In genomic region chr2:190407246-190407661, GRCh38 we compare ENCODE assay signal across 8 cellular contexts. TPM values are rescaled to one million over a fixed set of nuclear protein-coding genes. Genes with fewer than 3 reads are reported as not detected.
A peak's percentile ranks its signal among the peaks of the same experiment; 100 is the strongest.
DNase-seq lines count a peak whose midpoint lies in the region; ATAC-seq, FAIRE-seq and TF ChIP-seq lines count a peak whose summit lies in the region.

No MANE protein-coding gene starts in this region.

- H3K27me3 ChIP-seq in KMS-11 (ENCODE audit: insufficient read depth, low read depth) (no peaks in the 10 kb centered on the region), K562 (ENCODE audit: control insufficient read depth in 2 of 2, insufficient read depth in 2 of 2, low read length in 2 of 2) (no peaks in the 10 kb centered on the region)

- TSS peak; percentile 50 for BruUV-seq in K562 (replicated peaks; lab: Mats Ljungman, UMichigan)

- CTCF ChIA-PET in K562 (lab: Yijun Ruan, JAX; ENCODE audit: low intra/inter-chr PET ratio) = no interaction called here

- POLR2A ChIA-PET in K562 (lab: Yijun Ruan, JAX) = interaction anchor here (0.5 kb wide), 1 partner anchor 11 kb away, joined by 4 read pairs; no protein-coding TSS in a partner anchor

- H3K9me1 ChIP-seq in K562 (ENCODE audit: control insufficient read depth, insufficient read depth, low read length) = no peaks in the 10 kb centered on the region

- TF ChIP-seq CTCF in KMS-11 (conservative IDR thresholded peaks at IDR 0.05; ENCODE audit: low read depth, low read length) (no peak), K562 (IDR thresholded peaks at IDR 0.05 in 2 of 3, conservative IDR thresholded peaks at IDR 0.05 in 1 of 3; ENCODE audit: insufficient read depth in 2 of 3, low read depth in 1 of 3, low read length in 3 of 3) (no peak), mucosa of descending colon (IDR thresholded peaks at IDR 0.05) (no peak), D721Med (IDR thresholded peaks at IDR 0.05; ENCODE audit: insufficient read depth, missing control alignments) (no peak)

- ATAC-seq in K562 = no peak
- ATAC-seq in mucosa of descending colon = peak; percentile 3
- ATAC-seq in GM21390 (IDR thresholded peaks at IDR 0.05; ENCODE audit: unreplicated experiment) = no peak
- no peak for ATAC-seq in HG03045 (IDR thresholded peaks at IDR 0.05; ENCODE audit: unreplicated experiment)

- WGBS in K562 (ENCODE audit: insufficient coverage, low coverage, missing lambda C conversion rate) = 52% methylated on average over 11 of the region's 11 CpGs

- H2AFZ ChIP-seq in KMS-11 (ENCODE audit: low read depth) (peak overlapping the region; percentile 97), K562 (ENCODE audit: low read depth, low read length) (peak overlapping the region; percentile 91)

- peak; percentile 40 for FAIRE-seq in K562 (lab: Jason Lieb, UNC)
- FAIRE-seq in D721Med (lab: Jason Lieb, UNC) = no peak

- intact Hi-C loops in K562 (cut with micrococcal nuclease) = loop anchor here (10.0 kb wide), 1 partner anchor 58 kb away; no protein-coding TSS in a partner anchor
- intact Hi-C loops in mucosa of descending colon (cut with DNase I, micrococcal nuclease) = no loop called here

- H3K9me3 ChIP-seq in ES-I3 (ENCODE audit: control insufficient read depth, insufficient read depth, low read length) (no peaks in the 10 kb centered on the region), K562 (replicated peaks; ENCODE audit: control insufficient read depth, insufficient read depth, low read depth, low read length) (no peaks in the 10 kb centered on the region), mucosa of descending colon (no peaks in the 10 kb centered on the region)

- H3K27ac ChIP-seq in KMS-11 = no peak overlapping the region
- H3K27ac ChIP-seq in K562 (ENCODE audit: extremely low read depth, low read depth, low read length) = no peak overlapping the region; the same call in 2 of the 3 replicates

- TF ChIP-seq RAD21 in K562 (CRISPR knock-in tag; conservative IDR thresholded peaks at IDR 0.05 in 1 of 2, IDR thresholded peaks at IDR 0.05 in 1 of 2) = no peak

- H3K79me2 ChIP-seq in KMS-11 (ENCODE audit: insufficient read depth, low read depth) = no peaks in the 10 kb centered on the region
- H3K79me2 ChIP-seq in K562 (ENCODE audit: control insufficient read depth, insufficient read depth, low read length) = no peaks in the 10 kb centered on the region

- H3K36me3 ChIP-seq in ES-I3 (ENCODE audit: insufficient read depth, low read length) = no peaks in the 10 kb centered on the region
- no peaks in the 10 kb centered on the region for H3K36me3 ChIP-seq in KMS-11 (ENCODE audit: insufficient read depth)
- no peaks in the 10 kb centered on the region for H3K36me3 ChIP-seq in K562 (ENCODE audit: control insufficient read depth, insufficient read depth, low read length)
- no peaks in the 10 kb centered on the region for H3K36me3 ChIP-seq in mucosa of descending colon (ENCODE audit: low read depth)

- TF ChIP-seq POLR2A in K562 (conservative IDR thresholded peaks at IDR 0.05) = no peak

- TF ChIP-seq EP300 in K562 (IDR thresholded peaks at IDR 0.05; ENCODE audit: low read length) = no peak

- H3K4me2 ChIP-seq in KMS-11 = peak overlapping the region; percentile 42; the same call in 1 of the 2 replicates
- peak overlapping the region; percentile 67 for H3K4me2 ChIP-seq in K562 (ENCODE audit: insufficient read depth, low read length)

- peak overlapping the region; percentile 75 for H3K9ac ChIP-seq in ES-I3 (ENCODE audit: low read depth, low read length)
- H3K9ac ChIP-seq in KMS-11 = no peak overlapping the region
- H3K9ac ChIP-seq in K562 (ENCODE audit: insufficient read depth in 1 of 2, low read depth in 2 of 2, low read length in 2 of 2) = peak overlapping the region in 1 of 2 experiments; percentile 25; a peak in 2 of 4 replicates

- in situ Hi-C loops in K562 (cut with MboI) (no loop called here), KBM-7 (cut with MboI; ENCODE audit: low pct_unique_long_range_greater_than_20kb, low sequenced_read_pairs) (no loop called here)

- H3K4me1 ChIP-seq in ES-I3 (ENCODE audit: insufficient read depth, low read length) = peaks cover under 1% of the 10 kb centered on the region; the same call in 1 of the 2 replicates
- peaks cover 11% of the 10 kb centered on the region for H3K4me1 ChIP-seq in KMS-11 (ENCODE audit: low read depth, poor library complexity, severe bottlenecking)
- peaks cover 14 to 25% of the 10 kb centered on the region in 2 experiments; a peak in 4 of 5 replicates for H3K4me1 ChIP-seq in K562 (replicated peaks in 1 of 2; ENCODE audit: control insufficient read depth in 2 of 2, insufficient read depth in 2 of 2, low read length in 2 of 2)
- peaks cover 24% of the 10 kb centered on the region for H3K4me1 ChIP-seq in mucosa of descending colon (ENCODE audit: low read depth)

- H3K4me3 ChIP-seq in KMS-11 (IDR thresholded peaks at IDR 0.05; ENCODE audit: insufficient read depth, low read depth, low read length) = no peak overlapping the region
- H3K4me3 ChIP-seq in K562 = peak overlapping the region; percentile 57; the same call in 1 of the 2 replicates
- peak overlapping the region; percentile 74 for H3K4me3 ChIP-seq in mucosa of descending colon

- DNase-seq in K562 (ENCODE audit: extremely low read depth in 1 of 4, low spot score in 3 of 4) (peak in 1 of 4 experiments; percentile 7), mucosa of descending colon (peak in 1 of 3 donors; percentile 28), KBM-7 (no peak), D721Med (ENCODE audit: insufficient read length, low spot score) (no peak)

- H4K20me1 ChIP-seq in KMS-11 (ENCODE audit: insufficient read depth) (no peaks in the 10 kb centered on the region), K562 (replicated peaks; ENCODE audit: control insufficient read depth, insufficient read depth, low read length) (no peaks in the 10 kb centered on the region)

TF ChIP-seq in K562, 482 proteins besides CTCF, POLR2A, EP300 and RAD21 (continues in another document):
- TF ChIP-seq HNRNPLL (IDR thresholded peaks at IDR 0.05; ENCODE audit: low read depth, low read length, poor library complexity, severe bottlenecking) (no peak), ZBTB49 (CRISPR knock-in tag; IDR thresholded peaks at IDR 0.05; ENCODE audit: borderline replicate concordance) (0 out of 2 replicates have a peak, but pooled peaks have one; percentile 35), SPI1 (IDR thresholded peaks at IDR 0.05; ENCODE audit: borderline replicate concordance, low read depth, low read length) (no peak), MLLT1 (IDR thresholded peaks at IDR 0.05) (peak in 1 of 2 experiments; percentile 32; a peak in 1 of 4 replicates), RFX1 (IDR thresholded peaks at IDR 0.05) (peak; percentile 58), ZFP36 (IDR thresholded peaks at IDR 0.05; ENCODE audit: low read depth, low read length, partially characterized antibody) (no peak)

RNA-seq across cellular contexts. Expression of gene MFSD6, which starts 0.9 kb away (rescaled TPM):
- total RNA-seq in K562 (2011; cell fraction: chromatin; rRNA removed; ENCODE audit: low replicate concordance) = 23.3 and 40.4 TPM in 2 replicates
- 13.8 and 14.3 TPM in 2 replicates for total RNA-seq in K562 (2011; cell fraction: nucleolus; rRNA removed)
- 21.7 and 22.3 TPM in 2 replicates for total RNA-seq in K562 (2011; cell fraction: nucleoplasm; rRNA removed)
- total RNA-seq in K562 (2014; rRNA removed) (7.1 and 8.5 TPM in 2 replicates), K562 (2014; rRNA removed; fragmentation: Illumina TruSeq; extraction: Trizol) (3.9 and 5.3 TPM in 2 replicates), K562 (2015; rRNA removed; fragmentation: Illumina TruSeq; extraction: Trizol) (1.4 and 2.0 TPM in 2 replicates), K562 (2021) (6.3 and 6.6 TPM in 2 replicates), mucosa of descending colon (10 to 100 TPM; 58.4 to 73.2 (median 64.1) TPM)
- polyA plus RNA-seq in K562 (2011; rRNA removed) (2.7 and 7.9 TPM in 2 replicates), K562 (2014; fragmentation: Illumina TruSeq; extraction: Trizol) (5.1 and 6.1 TPM in 2 replicates), K562 (2014; fragmentation: Nextera tagmentation; extraction: Ambion mirVana) (1 to 10 TPM; 1.1 to 1.2 TPM), K562 (2014; rRNA removed) (4.4 and 4.6 TPM in 2 replicates)
- polyA plus RNA-seq in K562 (2011; cell fraction: cytosol; rRNA removed) = 4.0 and 5.7 TPM in 2 replicates
- 4.0 and 6.7 TPM in 2 replicates for polyA plus RNA-seq in K562 (2011; cell fraction: nucleus; rRNA removed)
- 4.0 and 5.9 TPM in 2 replicates for polyA plus RNA-seq in K562 (2012)
- 9.8 and 15.1 TPM in 2 replicates for polyA minus RNA-seq in K562 (2011; rRNA and poly(A)+ RNA removed)
- polyA minus RNA-seq in K562 (2011; cell fraction: cytosol; rRNA and poly(A)+ RNA removed) = 7.3 TPM in 2 replicates
- 10.6 and 11.8 TPM in 2 replicates for polyA minus RNA-seq in K562 (2011; cell fraction: nucleus; rRNA and poly(A)+ RNA removed)
